ENCODE assay signal across 9 cellular contexts in the genomic region with DNA sequence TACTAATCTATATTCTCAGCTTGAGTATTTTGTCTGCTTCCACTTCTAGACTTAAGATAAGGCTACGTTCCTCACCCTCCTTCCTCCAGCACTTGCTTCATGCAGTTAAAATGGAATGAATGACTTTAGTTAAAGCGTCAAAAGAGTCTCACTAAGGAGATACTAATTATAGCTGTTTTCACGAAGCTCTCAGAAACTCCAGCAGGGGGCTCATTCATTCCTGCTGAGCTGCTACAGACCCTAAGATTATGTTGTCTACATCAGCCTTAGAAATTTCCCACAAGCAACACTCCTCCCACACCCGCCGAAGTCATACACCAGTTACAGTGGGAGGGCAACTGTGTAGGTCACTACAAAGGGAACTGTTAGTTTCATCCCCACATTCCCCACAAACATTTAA. TPM values are rescaled to one million over a fixed set of nuclear protein-coding genes. Genes with fewer than 3 reads are reported as not detected.
DNase-seq lines count a peak whose midpoint lies in the region; ATAC-seq, FAIRE-seq and TF ChIP-seq lines count a peak whose summit lies in the region.
"Had no signal": no experiment of that assay in that cellular context is flagged by ENCODE, and none has a peak within 500 bp of the region (broad histone marks: within the 10 kb centered on the region; RNA-seq: fewer than 3 reads in every experiment).

No MANE protein-coding gene starts in this region.

- no peaks in the 10 kb centered on the region for H3K27me3 ChIP-seq in H1 (replicated peaks in 1 of 4; ENCODE audit: control insufficient read depth in 3 of 4, extremely low read depth in 1 of 4, insufficient read depth in 3 of 4, low read length in 3 of 4)

- peaks cover 7% of the 10 kb centered on the region for H3K9me3 Mint-ChIP-seq in mesothelial cell of epicardium

- TF ChIP-seq RAD21 in H1 (IDR thresholded peaks at IDR 0.05 in 1 of 2, conservative IDR thresholded peaks at IDR 0.05 in 1 of 2; ENCODE audit: low read depth in 2 of 2, low read length in 2 of 2): peak in 1 of 2 experiments; percentile 27; a peak in 1 of 4 replicates

- no peak overlapping the region for H4K8ac ChIP-seq in H1 (ENCODE audit: extremely low read depth, insufficient read depth, low read length)

- no peak overlapping the region for H3K27ac ChIP-seq in H1 (ENCODE audit: low read depth, low read length)
- H3K27ac ChIP-seq in substantia nigra (ENCODE audit: low read depth, low read length, poor library complexity, severe bottlenecking): no peak overlapping the region

- H2AFZ ChIP-seq in H1 (ENCODE audit: low read length): no peak overlapping the region

- H2BK15ac ChIP-seq in H1 (ENCODE audit: low read length): no peak overlapping the region

- DNase-seq in SIG-M5 treated with dmso at 0.1 percent for 504 hours (lab: John Stamatoyannopoulos, UW; ENCODE audit: unreplicated experiment): peak; percentile 16
- no peak for DNase-seq in SIG-M5 (lab: John Stamatoyannopoulos, UW)
- DNase-seq in NCI-H226: peak; percentile 66
- DNase-seq in H1 (ENCODE audit: low read depth in 1 of 2, low spot score in 2 of 2): no peak
- DNase-seq in retinal pigment epithelial cell (ENCODE audit: low read depth): no peak
- DNase-seq in mesothelial cell of epicardium (ENCODE audit: low spot score in 2 of 2, unreplicated experiment in 2 of 2): no peak
- DNase-seq in substantia nigra (lab: John Stamatoyannopoulos, UW): no peak
- DNase-seq: stimulated activated CD4-positive, alpha-beta T cell treated with anti-CD3 and anti-CD28 coated beads, Interleukin-1b, Interleukin-23, amount 100 ng/mL, for 48 hours had no signal

- H2BK20ac ChIP-seq in H1 (ENCODE audit: low read length): no peak overlapping the region

- H4K20me1 ChIP-seq in H1 (replicated peaks in 1 of 2; ENCODE audit: control insufficient read depth in 1 of 2, insufficient read depth in 2 of 2, low read length in 2 of 2): no peaks in the 10 kb centered on the region

- peak overlapping the region in 1 of 2 experiments; percentile 37; a peak in 1 of 4 replicates for H3K4me2 ChIP-seq in H1 (ENCODE audit: insufficient read depth in 1 of 2, low read depth in 2 of 2, low read length in 2 of 2)

- TF ChIP-seq POLR2A in H1 (IDR thresholded peaks at IDR 0.05; ENCODE audit: control extremely low read depth in 1 of 2, low read depth in 2 of 2, low read length in 2 of 2): no peak

- H4K91ac ChIP-seq in H1 (replicated peaks; ENCODE audit: insufficient read length, low read length): no peak overlapping the region

- TF ChIP-seq CTCF in H1 (IDR thresholded peaks at IDR 0.05; ENCODE audit: control extremely low read depth in 1 of 3, insufficient read depth in 1 of 3, low read depth in 1 of 3, low read length in 3 of 3) (peak in 2 of 3 experiments; percentile 16 to 29; a peak in 2 of 4 replicates), retinal pigment epithelial cell (conservative IDR thresholded peaks at IDR 0.05; ENCODE audit: low read depth, low read length) (peak; percentile 57), mesothelial cell of epicardium (IDR thresholded peaks at IDR 0.05; ENCODE audit: unreplicated experiment) (no peak)

- H4K5ac ChIP-seq in H1 (ENCODE audit: insufficient read length, low read depth, low read length): no peak overlapping the region

- H3K9ac ChIP-seq in H1 (replicated peaks in 1 of 4; ENCODE audit: extremely low read depth in 1 of 4, low read depth in 3 of 4, low read length in 3 of 4): no peak overlapping the region

- no peaks in the 10 kb centered on the region for H3K27me3 Mint-ChIP-seq in mesothelial cell of epicardium (ENCODE audit: low read depth)

- CTCF ChIA-PET in H1 (lab: Charles Lee; ENCODE audit: partially characterized antibody): interaction anchor here (0.9 to 6.8 kb wide), 14 partner anchors 9 to 397 kb away, joined by 3 to 71 read pairs (median 6); partner anchors contain the start of gene POLR2C

- H3K56ac ChIP-seq in H1 (replicated peaks; ENCODE audit: insufficient read length, low read depth, low read length): no peak overlapping the region

- H2AK5ac ChIP-seq in H1 (ENCODE audit: low read depth, low read length): no peak overlapping the region

- no peaks in the 10 kb centered on the region for H3K36me3 ChIP-seq in H1 (ENCODE audit: control insufficient read depth in 2 of 4, insufficient read depth in 4 of 4, low read length in 3 of 4)

- H2BK12ac ChIP-seq in H1 (ENCODE audit: low read depth, low read length): no peak overlapping the region

- H3K18ac ChIP-seq in H1 (ENCODE audit: extremely low read depth, low read length): no peak overlapping the region

- no peak overlapping the region for H3K23ac ChIP-seq in H1 (ENCODE audit: insufficient read length)

- no peak overlapping the region for H3K4me3 ChIP-seq in H1 (ENCODE audit: extremely low read depth in 1 of 4, insufficient read depth in 2 of 4, low read depth in 3 of 4, low read length in 4 of 4)
- no peak overlapping the region for H3K4me3 ChIP-seq in retinal pigment epithelial cell (ENCODE audit: low read length)

- POLR2A ChIA-PET in H1 (lab: Charles Lee; ENCODE audit: partially characterized antibody): interaction anchor here (0.6 to 0.8 kb wide), 2 partner anchors 13 to 14 kb away, joined by 3 to 4 read pairs; no protein-coding TSS in a partner anchor

- no peaks in the 10 kb centered on the region for H3K23me2 ChIP-seq in H1 (ENCODE audit: low read depth, low read length)

- no peak for ATAC-seq in GM18868 (IDR thresholded peaks at IDR 0.05; ENCODE audit: unreplicated experiment)

- no peak overlapping the region for H3K4ac ChIP-seq in H1 (replicated peaks; ENCODE audit: insufficient read length, low read depth, low read length)

- no peak for FAIRE-seq in H1 (lab: Jason Lieb, UNC)

- no peak for TF ChIP-seq EP300 in H1 (IDR thresholded peaks at IDR 0.05; ENCODE audit: borderline replicate concordance in 1 of 2, low read depth in 2 of 2, low read length in 2 of 2)

- H3K79me1 ChIP-seq in H1 (ENCODE audit: low read depth, low read length): no peaks in the 10 kb centered on the region

- no peak overlapping the region for H3K27ac Mint-ChIP-seq in mesothelial cell of epicardium

- no peak overlapping the region for H3K14ac ChIP-seq in H1 (ENCODE audit: insufficient read length)

- H3K9me3 ChIP-seq in H1 (ENCODE audit: insufficient read depth in 2 of 2, low read depth in 1 of 2, low read length in 1 of 2): 0 out of 4 replicates have a peak, but pooled peaks cover 3% of the 10 kb centered on the region in 2 experiments

- H2BK120ac ChIP-seq in H1 (replicated peaks; ENCODE audit: low read depth, low read length): no peak overlapping the region

- H3K36me3 Mint-ChIP-seq in mesothelial cell of epicardium: peaks cover 3% of the 10 kb centered on the region

- no peaks in the 10 kb centered on the region for H3K79me2 ChIP-seq in H1 (ENCODE audit: control insufficient read depth in 1 of 2, insufficient read depth in 2 of 2, low read length in 2 of 2)

- 40% methylated on average over 5 of the region's 5 CpGs; no CpG with 5 or more reads in 1 of the 2 experiments for WGBS in H1 (ENCODE audit: extremely low coverage in 1 of 2, insufficient coverage in 1 of 2, insufficient read length in 1 of 2, insufficient replicate concordance in 2 of 2, low coverage in 1 of 2, low lambda C conversion rate in 2 of 2, missing lambda C conversion rate in 1 of 2), 2 experiments

- no peak overlapping the region for H3K4me3 Mint-ChIP-seq in mesothelial cell of epicardium

- H2BK5ac ChIP-seq in H1 (ENCODE audit: low read depth, low read length): no peak overlapping the region

- peaks cover 15% of the 10 kb centered on the region for H3K4me1 Mint-ChIP-seq in mesothelial cell of epicardium

- H3K4me1 ChIP-seq in H1 (replicated peaks in 1 of 4; ENCODE audit: control insufficient read depth in 3 of 4, insufficient read depth in 4 of 4, low read length in 3 of 4): peaks cover 5 to 11% (median 8%) of the 10 kb centered on the region in 4 experiments

TF ChIP-seq in H1, 55 proteins besides CTCF, POLR2A, EP300 and RAD21:
- TF ChIP-seq TEAD4 (IDR thresholded peaks at IDR 0.05; ENCODE audit: low read depth, low read length) (no peak), NANOG (IDR thresholded peaks at IDR 0.05; ENCODE audit: insufficient read depth, low read depth, low read length, poor library complexity, severe bottlenecking) (peak; percentile 47)

RNA-seq across cellular contexts. Expression of gene KIFC3, which starts 57.0 kb away (rescaled TPM):
- 5.3 and 7.1 TPM in 2 replicates for total RNA-seq in H1 (2021; fragmentation: NEBNext Ultra II Directional; extraction: Animal tissue kit (Norgen Biotek cat#: 25700))
- polyA plus RNA-seq in H1 (2011; rRNA removed): 2.1 and 3.8 TPM in 2 replicates
- 4.4 TPM for polyA plus RNA-seq in H1 (2011; cell fraction: cytosol; rRNA removed)
- polyA plus RNA-seq in H1 (2011; cell fraction: nucleus; rRNA removed): 11.5 TPM
- polyA plus RNA-seq in H1 (2012, experiment 1 of 2): 2.1 to 3.7 TPM (median 2.8 TPM) in 4 replicates
- 1.6 TPM for polyA plus RNA-seq in H1 (2012, experiment 2 of 2)
- polyA plus RNA-seq in H1 (2013, experiment 1 of 2): 4.3 TPM
- 4.4 TPM for polyA plus RNA-seq in H1 (2013, experiment 2 of 2)
- polyA minus RNA-seq in H1 (2011; rRNA and poly(A)+ RNA removed): 3.3 and 3.9 TPM in 2 replicates
- polyA minus RNA-seq in H1 (2011; cell fraction: cytosol; rRNA and poly(A)+ RNA removed): 4.9 TPM
- polyA minus RNA-seq in H1 (2011; cell fraction: nucleus; rRNA and poly(A)+ RNA removed): 7.5 TPM
- total RNA-seq in mesothelial cell of epicardium: 33.3 to 38.7 TPM (median 35.3 TPM) in 3 replicates

Comparison
In these comparisons a context has a peak if more than half of its experiments do, and no peak if none do; other contexts are left out.
1. DNase-seq: peak in SIG-M5 treated with dmso at 0.1 percent for 504 hours (single experiment) and NCI-H226 (single experiment); none in SIG-M5 (single experiment), H1 (0 of 2), retinal pigment epithelial cell (single experiment), mesothelial cell of epicardium (0 of 2) and substantia nigra (0 of 49).